In the genomic region with DNA sequence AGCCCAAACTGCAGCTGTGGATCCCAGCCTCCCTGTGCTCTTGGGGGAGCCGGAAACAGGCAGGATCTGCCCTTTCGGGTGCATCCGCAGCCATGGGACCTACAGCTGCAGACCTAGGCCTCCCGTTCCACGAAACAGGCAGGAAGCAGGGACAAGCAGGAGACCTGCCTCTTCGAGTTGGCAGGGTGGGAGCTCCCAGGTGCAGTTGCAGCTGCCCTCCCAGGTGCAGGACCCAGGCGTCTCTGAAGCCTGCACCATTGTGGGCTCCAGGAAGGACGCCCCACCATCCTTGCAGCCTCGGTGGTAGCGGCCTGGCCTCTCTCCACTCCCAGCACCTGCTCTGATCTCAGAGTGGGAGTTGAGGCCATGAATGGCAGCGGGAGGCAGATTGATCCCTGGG, we compare ENCODE assay signal across 23 cellular contexts.
"Had no signal": no experiment of that assay in that cellular context is flagged by ENCODE, and none has a peak within 500 bp of the region (broad histone marks: within the 10 kb centered on the region; RNA-seq: fewer than 3 reads in every experiment).

No MANE protein-coding gene starts in this region.

- H3K9me3 ChIP-seq: gastrocnemius medialis, psoas muscle, thoracic aorta, vagina had no signal

- ATAC-seq: gastrocnemius medialis; left lobe of liver; naive thymus-derived CD4-positive, alpha-beta T cell; psoas muscle; right cardiac atrium; stimulated activated naive B cell treated with anti-CD40 and anti-IgM and Interleukin-4, amounts not matched to agents 10 μg/mL and 1 μg/mL and 100 μg/mL, for 72 hours had no signal

- H3K27ac ChIP-seq: epithelial cell of prostate, gastrocnemius medialis, neural progenitor cell, psoas muscle, skin epidermis, thoracic aorta, transverse colon, vagina had no signal

- DNase-seq: effector CD8-positive, alpha-beta T cell; endodermal cell; foreskin fibroblast; gastrocnemius medialis; head of caudate nucleus; mesenchymal stem cell; midbrain; naive thymus-derived CD4-positive, alpha-beta T cell; nucleus accumbens; stimulated activated CD4-positive, alpha-beta T cell treated with anti-CD3 and anti-CD28 coated beads, Interleukin-15, amount 100 ng/mL, for 24 hours; stimulated activated CD4-positive, alpha-beta T cell treated with anti-CD3 and anti-CD28 coated beads, Interleukin-2, amount 100 ng/mL, for 48 hours; stimulated activated naive B cell treated with anti-CD40 and anti-IgM and Interleukin-4, amounts not matched to agents 10 μg/mL and 1 μg/mL and 100 μg/mL, for 72 hours; transverse colon had no signal

- H3K36me3 ChIP-seq: gastrocnemius medialis, neural progenitor cell, thoracic aorta, transverse colon, vagina had no signal

- H3K4me3 ChIP-seq: gastrocnemius medialis, neural progenitor cell, psoas muscle, skin epidermis, thoracic aorta, transverse colon, vagina had no signal

- H3K27me3 ChIP-seq: gastrocnemius medialis, neural progenitor cell, transverse colon, vagina had no signal

- H3K4me1 ChIP-seq: gastrocnemius medialis, neural progenitor cell, psoas muscle, transverse colon, vagina had no signal

- FAIRE-seq: colon, keratinocyte had no signal
